In the genomic region with DNA sequence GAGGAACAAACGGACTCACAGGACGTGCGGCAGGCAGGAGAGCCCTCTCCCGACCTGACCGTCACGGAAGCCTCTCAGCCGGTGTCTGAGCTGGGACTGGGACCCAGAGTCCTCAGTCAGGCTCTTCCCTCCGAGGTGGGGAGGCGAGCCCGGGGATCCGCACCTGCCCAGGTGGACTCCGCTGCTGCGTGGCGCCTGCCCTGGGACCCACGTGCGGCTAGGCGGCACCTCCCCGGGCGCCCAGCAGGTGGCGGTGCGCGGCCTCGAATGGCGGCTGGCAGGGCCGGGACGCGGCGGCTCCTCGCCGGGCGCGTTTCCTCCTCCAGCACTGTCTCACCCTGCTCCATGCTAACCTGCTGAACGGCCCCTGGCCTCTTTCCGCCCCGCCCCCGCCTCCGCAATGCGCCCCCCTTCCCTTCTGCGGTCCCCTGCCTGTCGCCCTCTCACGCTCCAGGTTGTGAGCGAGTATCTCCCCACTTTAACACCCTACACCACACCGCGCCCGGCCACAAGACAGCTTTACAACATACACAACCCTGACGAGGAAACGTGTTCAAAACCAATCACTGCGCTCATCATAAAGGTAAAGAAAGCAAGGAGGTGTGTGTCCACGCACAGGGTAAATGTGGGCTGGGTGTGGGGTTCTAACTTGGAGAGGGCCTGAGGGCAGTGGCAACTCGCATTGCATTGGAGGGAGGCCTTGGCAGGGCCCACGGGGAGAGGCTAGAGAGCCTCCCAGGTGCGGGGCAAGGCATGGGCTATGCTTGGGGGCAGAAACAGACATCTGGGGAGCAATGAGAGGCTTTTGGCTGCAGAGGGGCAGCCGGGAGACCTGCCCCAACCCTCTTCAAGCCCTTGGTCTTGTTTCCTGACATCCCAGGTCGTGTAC, we compare ENCODE assay signal across 8 cellular contexts. TPM values are rescaled to one million over a fixed set of nuclear protein-coding genes. Genes with fewer than 3 reads are reported as not detected.
DNase-seq lines count a peak whose midpoint lies in the region; ATAC-seq and TF ChIP-seq lines count a peak whose summit lies in the region.

No MANE protein-coding gene starts in this region.

- peaks cover 46 to 72% (median 68%) of the 10 kb centered on the region in 3 donors for H3K27me3 Mint-ChIP-seq in CD14-positive monocyte (ENCODE audit: low read depth in 3 of 3)

- TF ChIP-seq POLR2A in erythroblast (IDR thresholded peaks at IDR 0.05; ENCODE audit: low read length) = no peak

- no peaks in the 10 kb centered on the region for H3K27me3 ChIP-seq in OCI-LY1 (ENCODE audit: insufficient read depth, low read length)

- DNase-seq in CD14-positive monocyte (ENCODE audit: low spot score) (peak; percentile 71), HFF-Myc (ENCODE audit: extremely low read depth, low read depth) (peak; percentile 14), activated T-cell treated with anti-CD3 and anti-CD28 coated beads for 1 hour (ENCODE audit: low read depth) (peak; percentile 68), erythroblast (lab: John Stamatoyannopoulos, UW) (peak; percentile 64 to 82), myocyte (ENCODE audit: low read depth) (peak; percentile 54)
- DNase-seq in stimulated activated CD8-positive, alpha-beta memory T cell treated with anti-CD3 and anti-CD28 coated beads, Interleukin-7, amount 100 ng/mL, for 48 hours (ENCODE audit: extremely low read depth in 1 of 2, low read depth in 1 of 2) = peak; percentile 50 to 56

- H3K27ac ChIP-seq in OCI-LY1 (ENCODE audit: low read depth, low read length, poor library complexity, severe bottlenecking) = peak overlapping the region; percentile 87

- no peak overlapping the region for H3K27ac Mint-ChIP-seq in CD14-positive monocyte

- H3K9me3 Mint-ChIP-seq in CD14-positive monocyte = peaks cover 0 to 3% (median 0%) of the 10 kb centered on the region in 7 donors

- no peaks in the 10 kb centered on the region for H3K9me2 ChIP-seq in OCI-LY1 (ENCODE audit: low read depth, low read length)

- TF ChIP-seq CTCF in CD14-positive monocyte (IDR thresholded peaks at IDR 0.05) (peak; percentile 98), HFF-Myc (IDR thresholded peaks at IDR 0.05; ENCODE audit: low read depth, low read length, missing control alignments) (peak; percentile 76), OCI-LY1 (IDR thresholded peaks at IDR 0.05; ENCODE audit: low read length) (peak; percentile 86)

- H3K4me1 ChIP-seq in OCI-LY1 (ENCODE audit: insufficient read depth, low read length, severe bottlenecking) = peaks cover 41% of the 10 kb centered on the region

- intact Hi-C loops in CD14-positive monocyte (cut with micrococcal nuclease) = loop anchor here (2.0 to 10.0 kb wide), 3 partner anchors 68 to 471 kb away; no protein-coding TSS in a partner anchor

- no peaks in the 10 kb centered on the region for H3K9me3 ChIP-seq in OCI-LY1 (ENCODE audit: low read length)

- peak overlapping the region; percentile 21; the same call in 1 of the 2 replicates for H2AFZ ChIP-seq in OCI-LY1 (ENCODE audit: low read length)

- H3K9ac ChIP-seq in OCI-LY1 (ENCODE audit: low read length) = peak overlapping the region; percentile 80

- H4K20me1 ChIP-seq in OCI-LY1 (ENCODE audit: insufficient read depth, low read length) = no peaks in the 10 kb centered on the region

- H3K4me2 ChIP-seq in OCI-LY1 (ENCODE audit: low read length) = peak overlapping the region; percentile 90

- H3F3A ChIP-seq in OCI-LY1 (ENCODE audit: insufficient read depth, low read length) = no peaks in the 10 kb centered on the region

- no peaks in the 10 kb centered on the region for H3K79me2 ChIP-seq in OCI-LY1 (ENCODE audit: insufficient read depth, low read length)

- peak overlapping the region in 1 of 2 donors; percentile 80 for H3K4me3 Mint-ChIP-seq in CD14-positive monocyte

- H3K36me3 ChIP-seq in OCI-LY1 (ENCODE audit: insufficient read depth, low read length) = peaks cover 12% of the 10 kb centered on the region

- no peak for ATAC-seq in GM18498 (IDR thresholded peaks at IDR 0.05; ENCODE audit: unreplicated experiment)

- H3K4me1 Mint-ChIP-seq in CD14-positive monocyte = peaks cover 13% of the 10 kb centered on the region

- H3K36me3 Mint-ChIP-seq in CD14-positive monocyte = no peaks in the 10 kb centered on the region

- H3K4me3 ChIP-seq in HFF-Myc (replicated peaks; ENCODE audit: low read depth, low read length) (peak overlapping the region; percentile 18; the same call in 1 of the 2 replicates), OCI-LY1 (ENCODE audit: low read depth, low read length, poor library complexity, severe bottlenecking) (peak overlapping the region; percentile 59)

RNA-seq across cellular contexts. Expression of gene ATXN10, which starts 25.9 kb away (rescaled TPM):
- 100 to 1,000 TPM in 1 of 2 donors, 10 to 100 TPM in 1; 92.4 to 106 TPM for polyA plus RNA-seq in CD14-positive monocyte
- total RNA-seq in myocyte = 101 and 108 TPM in 2 replicates
- 202 TPM for polyA plus RNA-seq in myocyte (2012)

Comparison
In these comparisons a context has a peak if more than half of its experiments do, and no peak if none do; other contexts are left out.
1. DNase-seq: peak in every context shown above with its lines; median percentile 73 in erythroblast; 71 in CD14-positive monocyte; 68 in activated T-cell treated with anti-CD3 and anti-CD28 coated beads for 1 hour; 54 in myocyte; 53 in stimulated activated CD8-positive, alpha-beta memory T cell treated with anti-CD3 and anti-CD28 coated beads, Interleukin-7, amount 100 ng/mL, for 48 hours; 14 in HFF-Myc.